ENCODE assay signal across 23 cellular contexts in the genomic region with DNA sequence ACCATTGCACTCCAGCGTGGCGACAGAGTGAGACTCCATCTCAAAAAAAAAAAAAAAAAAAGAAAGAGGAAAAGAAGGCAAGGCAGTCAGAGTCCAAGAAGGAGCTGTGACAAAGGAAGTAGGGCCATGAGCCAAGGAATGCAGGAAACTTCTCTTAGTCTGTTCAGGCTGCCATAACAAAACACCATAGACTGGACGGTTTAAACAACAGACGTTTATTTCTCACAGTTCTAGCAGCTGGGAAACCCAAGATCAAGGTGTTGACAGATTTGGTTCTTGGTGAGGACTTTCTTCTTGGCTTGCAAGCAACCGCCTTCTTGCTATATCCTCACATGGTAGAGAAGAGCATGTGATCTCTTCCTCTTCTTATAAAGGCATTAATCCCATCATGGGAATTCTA. TPM values are rescaled to one million over a fixed set of nuclear protein-coding genes. Genes with fewer than 3 reads are reported as not detected.
DNase-seq lines count a peak whose midpoint lies in the region; ATAC-seq and TF ChIP-seq lines count a peak whose summit lies in the region.
"Had no signal": no experiment of that assay in that cellular context is flagged by ENCODE, and none has a peak within 500 bp of the region (broad histone marks: within the 10 kb centered on the region; RNA-seq: fewer than 3 reads in every experiment).

No MANE protein-coding gene starts in this region.

- H3K4me1 ChIP-seq in SK-N-SH (ENCODE audit: control insufficient read depth in 1 of 2, insufficient read depth in 2 of 2, low read depth in 1 of 2, low read length in 1 of 2) (no peaks in the 10 kb centered on the region), gastrocnemius medialis (peaks cover 7 to 8% of the 10 kb centered on the region in 2 donors)
- H3K4me1 ChIP-seq: SJCRH30 had no signal

- no peak for ATAC-seq in SK-N-SH treated with all-trans-retinoic acid at 6 μM for 48 hours
- ATAC-seq in gastrocnemius medialis, result no peak
- no peak for ATAC-seq in GM19463 (IDR thresholded peaks at IDR 0.05; ENCODE audit: unreplicated experiment)

- H3K9ac ChIP-seq in SK-N-SH, result no peak overlapping the region

- CTCF ChIA-PET in SK-N-SH (lab: Yijun Ruan, JAX), result no interaction called here

- H3K9me3 ChIP-seq in SK-N-SH (no peaks in the 10 kb centered on the region), gastrocnemius medialis (no peaks in the 10 kb centered on the region)
- H3K9me3 ChIP-seq: SJCRH30 had no signal

- peaks cover 4% of the 10 kb centered on the region for H3F3A ChIP-seq in SK-N-SH (replicated peaks; ENCODE audit: insufficient read depth)

- no peaks in the 10 kb centered on the region for H3K79me2 ChIP-seq in SK-N-SH (ENCODE audit: insufficient read depth)

- TF ChIP-seq RAD21 in SK-N-SH (IDR thresholded peaks at IDR 0.05; ENCODE audit: low read length), result no peak

- H4K20me1 ChIP-seq in SK-N-SH (ENCODE audit: insufficient read depth), result no peaks in the 10 kb centered on the region

- in situ Hi-C loops in gastrocnemius medialis (cut with MboI; ENCODE audit: low sequenced_read_pairs in 4 of 4), result no loop called here

- TF ChIP-seq POLR2A in gastrocnemius medialis (IDR thresholded peaks at IDR 0.05), result no peak

- no peak for DNase-seq in SK-N-SH
- DNase-seq in choroid plexus epithelial cell (ENCODE audit: low read depth), result peak; percentile 50
- DNase-seq in fibroblast of pulmonary artery (ENCODE audit: low read depth), result peak; percentile 81
- DNase-seq in gastrocnemius medialis, result no peak
- DNase-seq in NCI-H146 (lab: John Stamatoyannopoulos, UW), result no peak
- no peak for DNase-seq in foreskin melanocyte
- DNase-seq: CD8-positive, alpha-beta memory T cell; DMS 273 treated with DMSO at 0.1 percent for 48 hours; DMS79; GF-D8; NCI-H1092 treated with DMSO at 0.1 percent for 48 hours; NCI-H1436; NCI-H187 treated with DMSO at 0.1 percent for 48 hours; NCI-H2171 treated with DMSO at 0.1 percent for 48 hours; NCI-H345; NCI-H510A treated with DMSO at 0.1 percent for 48 hours; NCI-H774; SJCRH30 had no signal

- WGBS in SK-N-SH (ENCODE audit: low lambda C conversion rate), result 90% methylated on average over 5 of the region's 5 CpGs

- no peak for TF ChIP-seq EP300 in SK-N-SH (IDR thresholded peaks at IDR 0.05; ENCODE audit: borderline replicate concordance in 1 of 2, low read depth in 1 of 2, low read length in 1 of 2)

- no peak overlapping the region for H3K4me2 ChIP-seq in SK-N-SH

- TF ChIP-seq CTCF in SK-N-SH (IDR thresholded peaks at IDR 0.05) (no peak), choroid plexus epithelial cell (conservative IDR thresholded peaks at IDR 0.05; ENCODE audit: low read depth, low read length) (no peak), fibroblast of pulmonary artery (IDR thresholded peaks at IDR 0.05; ENCODE audit: low read length, missing control alignments) (no peak), gastrocnemius medialis (IDR thresholded peaks at IDR 0.05 in 4 of 5, conservative IDR thresholded peaks at IDR 0.05 in 1 of 5) (no peak)

- H3K9me2 ChIP-seq in SK-N-SH, result no peaks in the 10 kb centered on the region

- intact Hi-C loops in gastrocnemius medialis (cut with DNase I; ENCODE audit: low total_unique reads), result no loop called here

- H3K27ac ChIP-seq in SK-N-SH (ENCODE audit: low read depth in 2 of 2, low read length in 1 of 2) (no peak overlapping the region), gastrocnemius medialis (peak overlapping the region; percentile 81 to 92 (median 86))
- H3K27ac ChIP-seq: 22Rv1, C4-2B, HL-60, SJCRH30 had no signal

- H3K4me3 ChIP-seq in SK-N-SH (ENCODE audit: low read depth in 2 of 2, low read length in 1 of 2) (no peak overlapping the region), choroid plexus epithelial cell (ENCODE audit: low read depth, low read length) (no peak overlapping the region), fibroblast of pulmonary artery (replicated peaks; ENCODE audit: low read depth, low read length) (no peak overlapping the region), gastrocnemius medialis (no peak overlapping the region)
- H3K4me3 ChIP-seq: SJCRH30 had no signal

- POLR2A ChIA-PET in SK-N-SH (lab: Yijun Ruan, JAX), result no interaction called here

- no peaks in the 10 kb centered on the region for H3K36me3 ChIP-seq in SK-N-SH (replicated peaks in 1 of 2; ENCODE audit: control insufficient read depth in 1 of 2, insufficient read depth in 2 of 2, low read length in 1 of 2)
- H3K36me3 ChIP-seq in gastrocnemius medialis, result no peaks in the 10 kb centered on the region
- H3K36me3 ChIP-seq: SJCRH30 had no signal

- H3K27me3 ChIP-seq in SK-N-SH (ENCODE audit: insufficient read depth), result no peaks in the 10 kb centered on the region
- no peaks in the 10 kb centered on the region for H3K27me3 ChIP-seq in gastrocnemius medialis
- H3K27me3 ChIP-seq: SJCRH30 had no signal

- H2AFZ ChIP-seq in SK-N-SH (ENCODE audit: low read depth), result 0 out of 2 replicates have a peak overlapping the region, but pooled peaks have one; percentile 22

TF ChIP-seq in SK-N-SH, 30 proteins besides CTCF, POLR2A, EP300 and RAD21 (continues in another document):
- TF ChIP-seq POLR2AphosphoS5 (IDR thresholded peaks at IDR 0.05; ENCODE audit: low read depth, low read length), result no peak
- no peak for TF ChIP-seq USF1 (IDR thresholded peaks at IDR 0.05; ENCODE audit: borderline replicate concordance, low read depth)
- no peak for TF ChIP-seq RXRA (IDR thresholded peaks at IDR 0.05; ENCODE audit: borderline replicate concordance, low read depth)
- no peak for TF ChIP-seq JUND (IDR thresholded peaks at IDR 0.05)
- TF ChIP-seq IRF3 (IDR thresholded peaks at IDR 0.05; ENCODE audit: low read depth, low read length), result no peak
- no peak for TF ChIP-seq TCF12 (IDR thresholded peaks at IDR 0.05)
- TF ChIP-seq NFIC (IDR thresholded peaks at IDR 0.05; ENCODE audit: borderline replicate concordance), result no peak
- TF ChIP-seq RCOR1 (IDR thresholded peaks at IDR 0.05; ENCODE audit: low read length), result no peak
- TF ChIP-seq RFX5 (IDR thresholded peaks at IDR 0.05; ENCODE audit: low read length), result no peak
- TF ChIP-seq SMC3 (IDR thresholded peaks at IDR 0.05; ENCODE audit: low read depth, low read length), result no peak
- no peak for TF ChIP-seq NRF1 (IDR thresholded peaks at IDR 0.05; ENCODE audit: low read depth, low read length)

TF ChIP-seq in SK-N-SH treated with all-trans-retinoic acid at 6 μM for 48 hours, 23 proteins besides CTCF, POLR2A, EP300 and RAD21:
- no peak for TF ChIP-seq ZNF70 (CRISPR knock-in tag; IDR thresholded peaks at IDR 0.05)
TF ChIP-seq in SK-N-SH treated with all-trans-retinoic acid at 6 μM for 48 hours: peak in this region for 0.

RNA-seq across cellular contexts. Expression of gene SUMO1, which starts 13.1 kb away (rescaled TPM):
- polyA plus RNA-seq in SK-N-SH (2012; rRNA removed), result 42.8 and 45.4 TPM in 2 replicates
- polyA plus RNA-seq in SK-N-SH (2012; cell fraction: cytosol; rRNA removed), result 74.8 and 116 TPM in 2 replicates
- 5.8 and 15.4 TPM in 2 replicates for polyA plus RNA-seq in SK-N-SH (2012; cell fraction: nucleus; rRNA removed)
- total RNA-seq in gastrocnemius medialis, result 10 to 100 TPM; 44.0 to 62.4 (median 52.7) TPM

RNA-seq across cellular contexts. Expression of gene NOP58, which starts 14.1 kb away (rescaled TPM):
- 37.4 and 46.3 TPM in 2 replicates for polyA plus RNA-seq in SK-N-SH (2012; rRNA removed)
- 47.6 and 58.6 TPM in 2 replicates for polyA plus RNA-seq in SK-N-SH (2012; cell fraction: cytosol; rRNA removed)
- polyA plus RNA-seq in SK-N-SH (2012; cell fraction: nucleus; rRNA removed), result 61.9 and 76.4 TPM in 2 replicates
- 10 to 100 TPM; 22.5 to 69.9 (median 31.7) TPM for total RNA-seq in gastrocnemius medialis

Comparison
In these comparisons a context has a peak if more than half of its experiments do, and no peak if none do; other contexts are left out.
1. DNase-seq: peak in choroid plexus epithelial cell (single experiment) and fibroblast of pulmonary artery (single experiment); none in SK-N-SH (single experiment), gastrocnemius medialis (0 of 2), NCI-H146 (single experiment) and foreskin melanocyte (single experiment).
2. H3K27ac ChIP-seq: peak in gastrocnemius medialis (4 of 4); none in SK-N-SH (0 of 2).